Comparison of ENCODE assay signal across 8 cellular contexts in genomic region chr3:52742418-52743041, GRCh38. TPM values are rescaled to one million over a fixed set of nuclear protein-coding genes. Genes with fewer than 3 reads are reported as not detected.
DNase-seq lines count a peak whose midpoint lies in the region; ATAC-seq and TF ChIP-seq lines count a peak whose summit lies in the region.

No MANE protein-coding gene starts in this region.

- intact Hi-C loops in natural killer cell (cut with micrococcal nuclease), result loop anchor here (1.0 kb wide), 2 partner anchors 192 to 330 kb away; no protein-coding TSS in a partner anchor
- intact Hi-C loops in Panc1 (cut with micrococcal nuclease; ENCODE audit: unreplicated experiment), result loop anchor here (10.0 kb wide), 1 partner anchor 82 kb away; no protein-coding TSS in a partner anchor

- peaks cover 33% of the 10 kb centered on the region for H3K36me3 Mint-ChIP-seq in natural killer cell
- peaks cover 12% of the 10 kb centered on the region for H3K36me3 Mint-ChIP-seq in natural killer cell treated with Interleukin-12 subunit alpha and Interleukin-12 subunit beta and Interleukin-15 and Interleukin-18, amount 100 ng/mL, for 72 hours

- CTCF ChIA-PET in Panc1 (lab: Charles Lee), result interaction anchor here (0.6 to 0.7 kb wide), 3 partner anchors 19 to 1463 kb away, joined by 3 to 4 read pairs (median 3); no protein-coding TSS in a partner anchor

- ATAC-seq in natural killer cell (peak in 1 of 3 donors; percentile 52), Panc1 (peak; percentile 69; the same call in 1 of the 2 replicates), omental fat pad (ENCODE audit: low FRiP score) (no peak)
- ATAC-seq in natural killer cell treated with Interleukin-12 subunit alpha and Interleukin-12 subunit beta and Interleukin-15 and Interleukin-18, amount 100 ng/mL, for 72 hours, result no peak

- no peaks in the 10 kb centered on the region for H3K27me3 ChIP-seq in Panc1 (ENCODE audit: control insufficient read depth, insufficient read depth, low read length)

- H3K9me3 Mint-ChIP-seq in natural killer cell, result no peaks in the 10 kb centered on the region
- H3K9me3 Mint-ChIP-seq in natural killer cell treated with Interleukin-12 subunit alpha and Interleukin-12 subunit beta and Interleukin-15 and Interleukin-18, amount 100 ng/mL, for 72 hours, result no peaks in the 10 kb centered on the region

- no peak overlapping the region for H3K4me3 ChIP-seq in Panc1 (ENCODE audit: low read depth in 2 of 2, low read length in 2 of 2)

- no peaks in the 10 kb centered on the region for H3K9me3 ChIP-seq in Panc1 (ENCODE audit: control insufficient read depth, insufficient read depth, low read depth, low read length)

- H3K4me3 Mint-ChIP-seq in natural killer cell, result no peak overlapping the region
- no peak overlapping the region for H3K4me3 Mint-ChIP-seq in natural killer cell treated with Interleukin-12 subunit alpha and Interleukin-12 subunit beta and Interleukin-15 and Interleukin-18, amount 100 ng/mL, for 72 hours

- H3K4me1 ChIP-seq in Panc1 (ENCODE audit: control insufficient read depth, insufficient read depth, low read length), result no peaks in the 10 kb centered on the region

- in situ Hi-C loops in Panc1 (cut with HindIII; ENCODE audit: low pct_unique_long_range_greater_than_20kb, low sequenced_read_pairs), result no loop called here

- peaks cover 2% of the 10 kb centered on the region; the same call in 1 of the 2 replicates for H3K36me3 ChIP-seq in Panc1 (ENCODE audit: control insufficient read depth, insufficient read depth, low read length)

- H3K27me3 Mint-ChIP-seq in natural killer cell (ENCODE audit: low read depth in 2 of 2), result no peaks in the 10 kb centered on the region
- no peaks in the 10 kb centered on the region for H3K27me3 Mint-ChIP-seq in natural killer cell treated with Interleukin-12 subunit alpha and Interleukin-12 subunit beta and Interleukin-15 and Interleukin-18, amount 100 ng/mL, for 72 hours

- no TSS peak for BruUV-seq in Panc1 (replicated peaks; lab: Mats Ljungman, UMichigan)

- H3K4me1 Mint-ChIP-seq in natural killer cell, result no peaks in the 10 kb centered on the region
- no peaks in the 10 kb centered on the region for H3K4me1 Mint-ChIP-seq in natural killer cell treated with Interleukin-12 subunit alpha and Interleukin-12 subunit beta and Interleukin-15 and Interleukin-18, amount 100 ng/mL, for 72 hours (ENCODE audit: low read depth in 2 of 2)

- DNase-seq in natural killer cell, result no peak
- DNase-seq in natural killer cell treated with Interleukin-12 subunit alpha and Interleukin-12 subunit beta and Interleukin-15 and Interleukin-18, amount 100 ng/mL, for 72 hours (ENCODE audit: low spot score), result no peak
- peak; percentile 17 for DNase-seq in Panc1 (ENCODE audit: low read depth, low spot score)
- peak; percentile 18 for DNase-seq in fibroblast of gingiva (ENCODE audit: low read depth)
- peak; percentile 45 for DNase-seq in pons (ENCODE audit: low spot score)
- DNase-seq in activated T-cell treated with anti-CD3 and anti-CD28 coated beads, Interleukin-2, amount 50 U/mL, for 48 hours, result no peak
- no peak for DNase-seq in omental fat pad (ENCODE audit: low spot score)
- no peak for DNase-seq in NCI-H1417 treated with DMSO at 0.1 percent for 48 hours (lab: John Stamatoyannopoulos, UW)

- POLR2A ChIA-PET in Panc1 (lab: Charles Lee), result no interaction called here

- H3K27ac Mint-ChIP-seq in natural killer cell, result no peak overlapping the region
- H3K27ac Mint-ChIP-seq in natural killer cell treated with Interleukin-12 subunit alpha and Interleukin-12 subunit beta and Interleukin-15 and Interleukin-18, amount 100 ng/mL, for 72 hours, result no peak overlapping the region

- TF ChIP-seq CTCF in natural killer cell (IDR thresholded peaks at IDR 0.05), result peak; percentile 49
- peak; percentile 59 for TF ChIP-seq CTCF in Panc1 (IDR thresholded peaks at IDR 0.05)
- no peak for TF ChIP-seq CTCF in omental fat pad (IDR thresholded peaks at IDR 0.05)

- no peak overlapping the region for H3K27ac ChIP-seq in Panc1 (ENCODE audit: low read length)

RNA-seq across cellular contexts. Expression of gene NEK4, which starts 28.2 kb away (rescaled TPM):
- total RNA-seq in natural killer cell (10 to 100 TPM; 13.8 to 19.5 (median 15.5) TPM), Panc1 (2021; ENCODE audit: unreplicated experiment) (22.9 TPM), omental fat pad (10 to 100 TPM; 16.8 to 22.0 (median 18.7) TPM)
- 10 to 100 TPM; 24.8 to 52.7 TPM for total RNA-seq in natural killer cell treated with Interleukin-12 subunit alpha and Interleukin-12 subunit beta and Interleukin-15 and Interleukin-18, amount 100 ng/mL, for 72 hours
- polyA plus RNA-seq in Panc1 (2012; ENCODE audit: insufficient read length), result 12.7 TPM

RNA-seq across cellular contexts. Expression of gene ITIH1, which starts 34.9 kb away (rescaled TPM):
- total RNA-seq in natural killer cell (under 1 TPM in 1 of 3 donors, not detected in 2; 0.56 TPM), Panc1 (2021; ENCODE audit: unreplicated experiment) (0.31 TPM), omental fat pad (under 1 TPM in 1 of 4 donors, not detected in 3; 0.94 TPM)
- total RNA-seq in natural killer cell treated with Interleukin-12 subunit alpha and Interleukin-12 subunit beta and Interleukin-15 and Interleukin-18, amount 100 ng/mL, for 72 hours, result not detected
- not detected for polyA plus RNA-seq in Panc1 (2012; ENCODE audit: insufficient read length)

RNA-seq across cellular contexts. Expression of gene SPCS1, which starts 36.6 kb away (rescaled TPM):
- total RNA-seq in natural killer cell (10 to 100 TPM; 52.4 to 64.4 (median 57.3) TPM), Panc1 (2021; ENCODE audit: unreplicated experiment) (93.2 TPM), omental fat pad (100 to 1,000 TPM in 2 of 4 donors, 10 to 100 TPM in 2; 49.2 to 138 (median 84.9) TPM)
- 10 to 100 TPM; 74.4 to 92.4 TPM for total RNA-seq in natural killer cell treated with Interleukin-12 subunit alpha and Interleukin-12 subunit beta and Interleukin-15 and Interleukin-18, amount 100 ng/mL, for 72 hours
- polyA plus RNA-seq in Panc1 (2012; ENCODE audit: insufficient read length), result 116 TPM

RNA-seq across cellular contexts. Expression of gene GLT8D1, which starts 36.9 kb away (rescaled TPM):
- total RNA-seq in natural killer cell (10 to 100 TPM; 31.1 to 39.4 (median 38.2) TPM), Panc1 (2021; ENCODE audit: unreplicated experiment) (51.3 TPM), omental fat pad (10 to 100 TPM; 24.0 to 53.0 (median 45.4) TPM)
- total RNA-seq in natural killer cell treated with Interleukin-12 subunit alpha and Interleukin-12 subunit beta and Interleukin-15 and Interleukin-18, amount 100 ng/mL, for 72 hours, result 10 to 100 TPM; 32.4 to 41.1 TPM
- 59.3 TPM for polyA plus RNA-seq in Panc1 (2012; ENCODE audit: insufficient read length)

RNA-seq across cellular contexts. Expression of gene ITIH3, which starts 52.1 kb away (rescaled TPM):
- total RNA-seq in natural killer cell, result not detected
- total RNA-seq in natural killer cell treated with Interleukin-12 subunit alpha and Interleukin-12 subunit beta and Interleukin-15 and Interleukin-18, amount 100 ng/mL, for 72 hours, result not detected
- 0.67 TPM for total RNA-seq in Panc1 (2021; ENCODE audit: unreplicated experiment)
- polyA plus RNA-seq in Panc1 (2012; ENCODE audit: insufficient read length), result 0.23 TPM
- 1 to 10 TPM in 3 of 4 donors, under 1 TPM in 1; 0.93 to 2.8 (median 1.9) TPM for total RNA-seq in omental fat pad

Comparison
In these comparisons a context has a peak if more than half of its experiments do, and no peak if none do; other contexts are left out.
1. DNase-seq: peak in Panc1 (single experiment), fibroblast of gingiva (single experiment) and pons (single experiment); none in natural killer cell (single experiment), natural killer cell treated with Interleukin-12 subunit alpha and Interleukin-12 subunit beta and Interleukin-15 and Interleukin-18, amount 100 ng/mL, for 72 hours (single experiment), activated T-cell treated with anti-CD3 and anti-CD28 coated beads, Interleukin-2, amount 50 U/mL, for 48 hours (0 of 2), omental fat pad (single experiment) and NCI-H1417 treated with DMSO at 0.1 percent for 48 hours (single experiment).
2. CTCF ChIP-seq: peak in natural killer cell (single experiment) and Panc1 (single experiment); none in omental fat pad (0 of 3).